1 cellular context compared by ENCODE assay signal in the genomic region with DNA sequence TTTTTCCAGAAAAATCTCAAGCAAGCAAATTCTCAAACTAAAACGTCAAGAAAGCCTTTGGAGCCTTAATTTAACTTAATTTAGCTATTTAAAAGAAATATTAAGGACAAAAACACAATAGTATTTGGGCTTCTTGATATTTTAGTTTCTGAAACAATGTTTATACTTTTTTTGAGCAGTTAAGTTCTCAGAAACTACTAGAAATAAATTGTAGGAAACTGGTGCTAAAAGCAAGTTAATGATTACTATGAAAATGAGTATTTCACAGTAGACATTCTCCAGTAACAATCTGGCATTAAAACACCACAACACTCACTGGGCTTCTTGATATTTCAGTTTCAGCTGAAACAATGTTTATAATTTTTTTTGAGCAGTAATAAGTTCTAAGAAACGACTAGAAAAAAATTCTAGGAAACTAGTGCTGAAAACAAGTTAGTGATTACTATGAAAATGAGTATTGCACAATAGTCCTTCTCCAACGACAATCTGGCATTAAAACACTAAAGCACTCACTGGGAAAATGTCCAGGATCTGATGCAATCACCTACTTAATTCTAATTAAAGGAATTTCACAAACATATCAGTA.
TF ChIP-seq lines count a peak whose summit lies in the region.

No MANE protein-coding gene starts in this region.

TF ChIP-seq in K562, 482 proteins besides CTCF, POLR2A, EP300 and RAD21 (continued from another document and continues in another):
- TF ChIP-seq, protein P1, sequence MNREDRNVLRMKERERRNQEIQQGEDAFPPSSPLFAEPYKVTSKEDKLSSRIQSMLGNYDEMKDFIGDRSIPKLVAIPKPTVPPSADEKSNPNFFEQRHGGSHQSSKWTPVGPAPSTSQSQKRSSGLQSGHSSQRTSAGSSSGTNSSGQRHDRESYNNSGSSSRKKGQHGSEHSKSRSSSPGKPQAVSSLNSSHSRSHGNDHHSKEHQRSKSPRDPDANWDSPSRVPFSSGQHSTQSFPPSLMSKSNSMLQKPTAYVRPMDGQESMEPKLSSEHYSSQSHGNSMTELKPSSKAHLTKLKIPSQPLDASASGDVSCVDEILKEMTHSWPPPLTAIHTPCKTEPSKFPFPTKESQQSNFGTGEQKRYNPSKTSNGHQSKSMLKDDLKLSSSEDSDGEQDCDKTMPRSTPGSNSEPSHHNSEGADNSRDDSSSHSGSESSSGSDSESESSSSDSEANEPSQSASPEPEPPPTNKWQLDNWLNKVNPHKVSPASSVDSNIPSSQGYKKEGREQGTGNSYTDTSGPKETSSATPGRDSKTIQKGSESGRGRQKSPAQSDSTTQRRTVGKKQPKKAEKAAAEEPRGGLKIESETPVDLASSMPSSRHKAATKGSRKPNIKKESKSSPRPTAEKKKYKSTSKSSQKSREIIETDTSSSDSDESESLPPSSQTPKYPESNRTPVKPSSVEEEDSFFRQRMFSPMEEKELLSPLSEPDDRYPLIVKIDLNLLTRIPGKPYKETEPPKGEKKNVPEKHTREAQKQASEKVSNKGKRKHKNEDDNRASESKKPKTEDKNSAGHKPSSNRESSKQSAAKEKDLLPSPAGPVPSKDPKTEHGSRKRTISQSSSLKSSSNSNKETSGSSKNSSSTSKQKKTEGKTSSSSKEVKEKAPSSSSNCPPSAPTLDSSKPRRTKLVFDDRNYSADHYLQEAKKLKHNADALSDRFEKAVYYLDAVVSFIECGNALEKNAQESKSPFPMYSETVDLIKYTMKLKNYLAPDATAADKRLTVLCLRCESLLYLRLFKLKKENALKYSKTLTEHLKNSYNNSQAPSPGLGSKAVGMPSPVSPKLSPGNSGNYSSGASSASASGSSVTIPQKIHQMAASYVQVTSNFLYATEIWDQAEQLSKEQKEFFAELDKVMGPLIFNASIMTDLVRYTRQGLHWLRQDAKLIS (CRISPR knock-in tag; IDR thresholded peaks at IDR 0.05) = no peak
- TF ChIP-seq SAFB2 (IDR thresholded peaks at IDR 0.05; ENCODE audit: borderline replicate concordance, low read depth, low read length, severe bottlenecking) (no peak), KDM1A (IDR thresholded peaks at IDR 0.05) (no peak; a peak in 1 of 4 replicates), PHB2 (IDR thresholded peaks at IDR 0.05; ENCODE audit: low read depth) (no peak), MTA2 (IDR thresholded peaks at IDR 0.05; ENCODE audit: low read depth) (no peak), GTF2E2 (tag; IDR thresholded peaks at IDR 0.05) (peak; percentile 64; the same call in 1 of the 2 replicates), CAMTA2 (CRISPR knock-in tag; conservative IDR thresholded peaks at IDR 0.05) (no peak), ARID2 (IDR thresholded peaks at IDR 0.05) (no peak), ZNF75A (CRISPR knock-in tag; IDR thresholded peaks at IDR 0.05) (no peak), NFATC3 (IDR thresholded peaks at IDR 0.05) (no peak), BRCA1 (IDR thresholded peaks at IDR 0.05) (no peak), BRCA1 (CRISPR knock-in tag; IDR thresholded peaks at IDR 0.05) (no peak), LEF1 (IDR thresholded peaks at IDR 0.05) (0 out of 2 replicates have a peak, but pooled peaks have one; percentile 13), ZC3H11A (IDR thresholded peaks at IDR 0.05; ENCODE audit: low read depth, low read length) (no peak), CBFA2T3 (IDR thresholded peaks at IDR 0.05) (peak; percentile 47), MIER1 (IDR thresholded peaks at IDR 0.05; ENCODE audit: low read depth) (no peak), BCL6 (CRISPR knock-in tag; IDR thresholded peaks at IDR 0.05) (no peak), RUNX1 (IDR thresholded peaks at IDR 0.05; ENCODE audit: low read depth) (no peak), JUND (IDR thresholded peaks at IDR 0.05; ENCODE audit: borderline replicate concordance, low read depth, low read length) (peak; percentile 51; the same call in 1 of the 2 replicates), JUND (tag; IDR thresholded peaks at IDR 0.05; ENCODE audit: borderline replicate concordance, low read depth, low read length) (no peak; the same call in 2 of the 3 replicates), POU5F1 (IDR thresholded peaks at IDR 0.05; ENCODE audit: borderline replicate concordance, low read depth, low read length, partially characterized antibody) (no peak), RFX7 (CRISPR knock-in tag; IDR thresholded peaks at IDR 0.05) (no peak), ADNP (tag; IDR thresholded peaks at IDR 0.05) (no peak), HDAC2 (IDR thresholded peaks at IDR 0.05) (no peak), ZNF24 (IDR thresholded peaks at IDR 0.05) (no peak), EP400 (IDR thresholded peaks at IDR 0.05) (peak; percentile 53), SNIP1 (IDR thresholded peaks at IDR 0.05; ENCODE audit: low read depth) (no peak), ARHGAP35 (IDR thresholded peaks at IDR 0.05; ENCODE audit: partially characterized antibody) (no peak), FIP1L1 (IDR thresholded peaks at IDR 0.05; ENCODE audit: low read depth, low read length, poor library complexity, severe bottlenecking) (no peak), ARID1B (IDR thresholded peaks at IDR 0.05) (peak; percentile 70), NELFE (IDR thresholded peaks at IDR 0.05; ENCODE audit: insufficient read depth, insufficient read length) (no peak), ZKSCAN8 (CRISPR knock-in tag; IDR thresholded peaks at IDR 0.05) (no peak), ZNF644 (tag; IDR thresholded peaks at IDR 0.05; ENCODE audit: low read depth) (peak; percentile 64; the same call in 1 of the 2 replicates), DPF2 (IDR thresholded peaks at IDR 0.05) (peak; percentile 46), POLR3G (IDR thresholded peaks at IDR 0.05; ENCODE audit: extremely low read depth, insufficient read length, insufficient replicate concordance) (no peak), PHTF2 (CRISPR knock-in tag; IDR thresholded peaks at IDR 0.05) (no peak), NR3C1 (CRISPR knock-in tag; IDR thresholded peaks at IDR 0.05) (no peak), ZNF589 (CRISPR knock-in tag; IDR thresholded peaks at IDR 0.05; ENCODE audit: low read depth) (no peak), ZNF165 (CRISPR knock-in tag; IDR thresholded peaks at IDR 0.05; ENCODE audit: borderline replicate concordance) (no peak), GABPA (tag; conservative IDR thresholded peaks at IDR 0.05; ENCODE audit: low read depth) (no peak), TOE1 (IDR thresholded peaks at IDR 0.05; ENCODE audit: borderline replicate concordance) (no peak), TOE1 (CRISPR knock-in tag; IDR thresholded peaks at IDR 0.05; ENCODE audit: borderline replicate concordance, low read depth) (no peak), ZNF354B (CRISPR knock-in tag; IDR thresholded peaks at IDR 0.05) (no peak), MXI1 (IDR thresholded peaks at IDR 0.05; ENCODE audit: low read depth, low read length) (no peak), ZNF133 (CRISPR knock-in tag; IDR thresholded peaks at IDR 0.05) (no peak), EHMT2 (IDR thresholded peaks at IDR 0.05) (no peak), NCOA6 (IDR thresholded peaks at IDR 0.05) (no peak), PCBP1 (IDR thresholded peaks at IDR 0.05; ENCODE audit: low read depth, low read length, poor library complexity, severe bottlenecking) (no peak), RBM22 (IDR thresholded peaks at IDR 0.05; ENCODE audit: low read depth, low read length, poor library complexity, severe bottlenecking) (no peak), SMAD2 (IDR thresholded peaks at IDR 0.05; ENCODE audit: low read depth, low read length) (no peak)
- TF ChIP-seq, protein P2, sequence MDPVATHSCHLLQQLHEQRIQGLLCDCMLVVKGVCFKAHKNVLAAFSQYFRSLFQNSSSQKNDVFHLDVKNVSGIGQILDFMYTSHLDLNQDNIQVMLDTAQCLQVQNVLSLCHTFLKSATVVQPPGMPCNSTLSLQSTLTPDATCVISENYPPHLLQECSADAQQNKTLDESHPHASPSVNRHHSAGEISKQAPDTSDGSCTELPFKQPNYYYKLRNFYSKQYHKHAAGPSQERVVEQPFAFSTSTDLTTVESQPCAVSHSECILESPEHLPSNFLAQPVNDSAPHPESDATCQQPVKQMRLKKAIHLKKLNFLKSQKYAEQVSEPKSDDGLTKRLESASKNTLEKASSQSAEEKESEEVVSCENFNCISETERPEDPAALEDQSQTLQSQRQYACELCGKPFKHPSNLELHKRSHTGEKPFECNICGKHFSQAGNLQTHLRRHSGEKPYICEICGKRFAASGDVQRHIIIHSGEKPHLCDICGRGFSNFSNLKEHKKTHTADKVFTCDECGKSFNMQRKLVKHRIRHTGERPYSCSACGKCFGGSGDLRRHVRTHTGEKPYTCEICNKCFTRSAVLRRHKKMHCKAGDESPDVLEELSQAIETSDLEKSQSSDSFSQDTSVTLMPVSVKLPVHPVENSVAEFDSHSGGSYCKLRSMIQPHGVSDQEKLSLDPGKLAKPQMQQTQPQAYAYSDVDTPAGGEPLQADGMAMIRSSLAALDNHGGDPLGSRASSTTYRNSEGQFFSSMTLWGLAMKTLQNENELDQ (CRISPR knock-in tag; IDR thresholded peaks at IDR 0.05; ENCODE audit: borderline replicate concordance) = no peak
- TF ChIP-seq, protein P3, sequence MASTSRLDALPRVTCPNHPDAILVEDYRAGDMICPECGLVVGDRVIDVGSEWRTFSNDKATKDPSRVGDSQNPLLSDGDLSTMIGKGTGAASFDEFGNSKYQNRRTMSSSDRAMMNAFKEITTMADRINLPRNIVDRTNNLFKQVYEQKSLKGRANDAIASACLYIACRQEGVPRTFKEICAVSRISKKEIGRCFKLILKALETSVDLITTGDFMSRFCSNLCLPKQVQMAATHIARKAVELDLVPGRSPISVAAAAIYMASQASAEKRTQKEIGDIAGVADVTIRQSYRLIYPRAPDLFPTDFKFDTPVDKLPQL (IDR thresholded peaks at IDR 0.05; ENCODE audit: extremely low read depth, insufficient read length) = no peak
- TF ChIP-seq, protein P4, sequence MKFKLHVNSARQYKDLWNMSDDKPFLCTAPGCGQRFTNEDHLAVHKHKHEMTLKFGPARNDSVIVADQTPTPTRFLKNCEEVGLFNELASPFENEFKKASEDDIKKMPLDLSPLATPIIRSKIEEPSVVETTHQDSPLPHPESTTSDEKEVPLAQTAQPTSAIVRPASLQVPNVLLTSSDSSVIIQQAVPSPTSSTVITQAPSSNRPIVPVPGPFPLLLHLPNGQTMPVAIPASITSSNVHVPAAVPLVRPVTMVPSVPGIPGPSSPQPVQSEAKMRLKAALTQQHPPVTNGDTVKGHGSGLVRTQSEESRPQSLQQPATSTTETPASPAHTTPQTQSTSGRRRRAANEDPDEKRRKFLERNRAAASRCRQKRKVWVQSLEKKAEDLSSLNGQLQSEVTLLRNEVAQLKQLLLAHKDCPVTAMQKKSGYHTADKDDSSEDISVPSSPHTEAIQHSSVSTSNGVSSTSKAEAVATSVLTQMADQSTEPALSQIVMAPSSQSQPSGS (CRISPR knock-in tag; IDR thresholded peaks at IDR 0.05) = no peak
- TF ChIP-seq, protein P5, sequence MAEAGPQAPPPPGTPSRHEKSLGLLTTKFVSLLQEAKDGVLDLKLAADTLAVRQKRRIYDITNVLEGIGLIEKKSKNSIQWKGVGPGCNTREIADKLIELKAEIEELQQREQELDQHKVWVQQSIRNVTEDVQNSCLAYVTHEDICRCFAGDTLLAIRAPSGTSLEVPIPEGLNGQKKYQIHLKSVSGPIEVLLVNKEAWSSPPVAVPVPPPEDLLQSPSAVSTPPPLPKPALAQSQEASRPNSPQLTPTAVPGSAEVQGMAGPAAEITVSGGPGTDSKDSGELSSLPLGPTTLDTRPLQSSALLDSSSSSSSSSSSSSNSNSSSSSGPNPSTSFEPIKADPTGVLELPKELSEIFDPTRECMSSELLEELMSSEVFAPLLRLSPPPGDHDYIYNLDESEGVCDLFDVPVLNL (CRISPR knock-in tag; IDR thresholded peaks at IDR 0.05; ENCODE audit: low read depth) = no peak
- TF ChIP-seq, protein P6, sequence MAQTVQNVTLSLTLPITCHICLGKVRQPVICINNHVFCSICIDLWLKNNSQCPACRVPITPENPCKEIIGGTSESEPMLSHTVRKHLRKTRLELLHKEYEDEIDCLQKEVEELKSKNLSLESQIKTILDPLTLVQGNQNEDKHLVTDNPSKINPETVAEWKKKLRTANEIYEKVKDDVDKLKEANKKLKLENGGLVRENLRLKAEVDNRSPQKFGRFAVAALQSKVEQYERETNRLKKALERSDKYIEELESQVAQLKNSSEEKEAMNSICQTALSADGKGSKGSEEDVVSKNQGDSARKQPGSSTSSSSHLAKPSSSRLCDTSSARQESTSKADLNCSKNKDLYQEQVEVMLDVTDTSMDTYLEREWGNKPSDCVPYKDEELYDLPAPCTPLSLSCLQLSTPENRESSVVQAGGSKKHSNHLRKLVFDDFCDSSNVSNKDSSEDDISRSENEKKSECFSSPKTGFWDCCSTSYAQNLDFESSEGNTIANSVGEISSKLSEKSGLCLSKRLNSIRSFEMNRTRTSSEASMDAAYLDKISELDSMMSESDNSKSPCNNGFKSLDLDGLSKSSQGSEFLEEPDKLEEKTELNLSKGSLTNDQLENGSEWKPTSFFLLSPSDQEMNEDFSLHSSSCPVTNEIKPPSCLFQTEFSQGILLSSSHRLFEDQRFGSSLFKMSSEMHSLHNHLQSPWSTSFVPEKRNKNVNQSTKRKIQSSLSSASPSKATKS (CRISPR knock-in tag; IDR thresholded peaks at IDR 0.05) = no peak
- TF ChIP-seq, protein P7, sequence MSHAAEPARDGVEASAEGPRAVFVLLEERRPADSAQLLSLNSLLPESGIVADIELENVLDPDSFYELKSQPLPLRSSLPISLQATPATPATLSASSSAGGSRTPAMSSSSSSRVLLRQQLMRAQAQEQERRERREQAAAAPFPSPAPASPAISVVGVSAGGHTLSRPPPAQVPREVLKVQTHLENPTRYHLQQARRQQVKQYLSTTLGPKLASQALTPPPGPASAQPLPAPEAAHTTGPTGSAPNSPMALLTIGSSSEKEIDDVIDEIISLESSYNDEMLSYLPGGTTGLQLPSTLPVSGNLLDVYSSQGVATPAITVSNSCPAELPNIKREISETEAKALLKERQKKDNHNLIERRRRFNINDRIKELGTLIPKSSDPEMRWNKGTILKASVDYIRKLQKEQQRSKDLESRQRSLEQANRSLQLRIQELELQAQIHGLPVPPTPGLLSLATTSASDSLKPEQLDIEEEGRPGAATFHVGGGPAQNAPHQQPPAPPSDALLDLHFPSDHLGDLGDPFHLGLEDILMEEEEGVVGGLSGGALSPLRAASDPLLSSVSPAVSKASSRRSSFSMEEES (CRISPR knock-in tag; IDR thresholded peaks at IDR 0.05) = no peak
- TF ChIP-seq, protein P8, sequence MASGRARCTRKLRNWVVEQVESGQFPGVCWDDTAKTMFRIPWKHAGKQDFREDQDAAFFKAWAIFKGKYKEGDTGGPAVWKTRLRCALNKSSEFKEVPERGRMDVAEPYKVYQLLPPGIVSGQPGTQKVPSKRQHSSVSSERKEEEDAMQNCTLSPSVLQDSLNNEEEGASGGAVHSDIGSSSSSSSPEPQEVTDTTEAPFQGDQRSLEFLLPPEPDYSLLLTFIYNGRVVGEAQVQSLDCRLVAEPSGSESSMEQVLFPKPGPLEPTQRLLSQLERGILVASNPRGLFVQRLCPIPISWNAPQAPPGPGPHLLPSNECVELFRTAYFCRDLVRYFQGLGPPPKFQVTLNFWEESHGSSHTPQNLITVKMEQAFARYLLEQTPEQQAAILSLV (tag; IDR thresholded peaks at IDR 0.05) = peak; percentile 94
- TF ChIP-seq, protein P9, sequence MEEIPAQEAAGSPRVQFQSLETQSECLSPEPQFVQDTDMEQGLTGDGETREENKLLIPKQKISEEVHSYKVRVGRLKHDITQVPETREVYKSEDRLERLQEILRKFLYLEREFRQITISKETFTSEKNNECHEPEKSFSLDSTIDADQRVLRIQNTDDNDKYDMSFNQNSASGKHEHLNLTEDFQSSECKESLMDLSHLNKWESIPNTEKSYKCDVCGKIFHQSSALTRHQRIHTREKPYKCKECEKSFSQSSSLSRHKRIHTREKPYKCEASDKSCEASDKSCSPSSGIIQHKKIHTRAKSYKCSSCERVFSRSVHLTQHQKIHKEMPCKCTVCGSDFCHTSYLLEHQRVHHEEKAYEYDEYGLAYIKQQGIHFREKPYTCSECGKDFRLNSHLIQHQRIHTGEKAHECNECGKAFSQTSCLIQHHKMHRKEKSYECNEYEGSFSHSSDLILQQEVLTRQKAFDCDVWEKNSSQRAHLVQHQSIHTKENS (CRISPR knock-in tag; IDR thresholded peaks at IDR 0.05) = no peak
